Comparison of ENCODE assay signal across 8 cellular contexts in the genomic region with DNA sequence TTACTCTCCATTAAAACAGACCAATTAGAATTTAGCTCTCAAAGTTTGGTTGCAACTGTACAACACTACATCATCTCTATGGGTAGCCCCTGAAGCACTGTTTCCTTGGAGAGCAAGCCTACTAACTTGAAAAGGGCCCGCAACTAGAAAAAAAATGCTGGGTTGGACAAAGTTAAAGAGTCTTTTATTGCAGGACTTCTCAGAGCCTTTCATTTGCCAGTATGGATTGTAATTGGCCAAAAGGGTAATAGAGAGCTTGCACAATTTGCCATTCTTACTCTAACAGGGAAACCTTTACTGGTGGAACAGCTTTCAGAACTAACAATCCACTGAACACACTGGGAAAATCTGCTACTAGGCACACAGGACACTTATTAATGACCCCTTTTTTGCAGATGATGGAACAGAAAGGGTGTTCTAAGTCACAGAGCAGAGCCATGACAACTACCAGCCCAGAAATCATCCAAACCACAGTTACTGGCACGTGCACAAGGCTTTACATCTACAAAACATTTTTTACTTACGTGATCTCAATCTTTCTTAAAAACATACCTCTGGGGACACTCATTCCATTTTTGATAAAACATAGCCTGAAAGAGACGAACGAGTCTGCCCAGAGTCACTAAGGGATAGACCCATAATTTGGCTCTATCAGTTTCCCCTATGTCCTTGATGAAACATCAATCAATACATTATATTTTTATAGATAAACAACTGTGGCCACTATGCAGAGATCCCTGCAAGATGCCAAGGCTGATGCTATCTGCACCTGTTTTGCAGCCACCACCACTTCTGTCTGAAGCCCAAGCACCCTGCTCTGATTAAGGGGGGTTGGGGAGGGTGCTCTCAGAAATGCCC.
DNase-seq lines count a peak whose midpoint lies in the region; ATAC-seq and TF ChIP-seq lines count a peak whose summit lies in the region.

No MANE protein-coding gene starts in this region.

- no peaks in the 10 kb centered on the region for H3K36me3 Mint-ChIP-seq in progenitor cell of endocrine pancreas (ENCODE audit: insufficient read depth)

- peak overlapping the region; percentile 88 for H3K4me3 ChIP-seq in GM12875 (ENCODE audit: low read depth, low read length)
- peak overlapping the region; percentile 63 for H3K4me3 ChIP-seq in OCI-LY1 (ENCODE audit: low read depth, low read length, poor library complexity, severe bottlenecking)
- H3K4me3 ChIP-seq in dorsolateral prefrontal cortex, result peak overlapping the region; percentile 49 to 83 (median 73)
- peak overlapping the region in 2 of 4 donors; percentile 53 to 69 for H3K4me3 ChIP-seq in tibial nerve

- H3K27me3 Mint-ChIP-seq in progenitor cell of endocrine pancreas, result peaks cover 76% of the 10 kb centered on the region

- peak overlapping the region; percentile 77 for H3K4me3 Mint-ChIP-seq in progenitor cell of endocrine pancreas (ENCODE audit: low read depth)

- H3K4me1 ChIP-seq in OCI-LY1 (ENCODE audit: insufficient read depth, low read length, severe bottlenecking), result peaks cover 56% of the 10 kb centered on the region
- H3K4me1 ChIP-seq in tibial nerve, result peaks cover 0 to 40% (median 13%) of the 10 kb centered on the region in 4 donors

- no peak overlapping the region for H2AFZ ChIP-seq in OCI-LY1 (ENCODE audit: low read length)

- intact Hi-C loops in dorsolateral prefrontal cortex (cut with DNase I), result loop anchor here in 1 of 2 donors (5.0 kb wide), 1 partner anchor 83 kb away; no protein-coding TSS in a partner anchor

- no peaks in the 10 kb centered on the region for H3K36me3 ChIP-seq in OCI-LY1 (ENCODE audit: insufficient read depth, low read length)
- no peaks in the 10 kb centered on the region for H3K36me3 ChIP-seq in tibial nerve

- peak overlapping the region; percentile 6 for H3K27ac ChIP-seq in OCI-LY1 (ENCODE audit: low read depth, low read length, poor library complexity, severe bottlenecking)
- H3K27ac ChIP-seq in dorsolateral prefrontal cortex, result peak overlapping the region in 9 of 59 donors; percentile 2 to 79 (median 33)
- H3K27ac ChIP-seq in tibial nerve, result no peak overlapping the region

- H3K27me3 ChIP-seq in OCI-LY1 (ENCODE audit: insufficient read depth, low read length), result no peaks in the 10 kb centered on the region
- H3K27me3 ChIP-seq in dorsolateral prefrontal cortex, result no peaks in the 10 kb centered on the region
- no peaks in the 10 kb centered on the region for H3K27me3 ChIP-seq in tibial nerve

- no peaks in the 10 kb centered on the region for H3K9me3 Mint-ChIP-seq in progenitor cell of endocrine pancreas (ENCODE audit: low read depth)

- no peaks in the 10 kb centered on the region for H3K9me2 ChIP-seq in OCI-LY1 (ENCODE audit: low read depth, low read length)

- peak overlapping the region; percentile 55 for H3K4me2 ChIP-seq in OCI-LY1 (ENCODE audit: low read length)

- TF ChIP-seq CTCF in GM12875 (IDR thresholded peaks at IDR 0.05; ENCODE audit: borderline replicate concordance, insufficient read depth, low read depth, low read length) (no peak), OCI-LY1 (IDR thresholded peaks at IDR 0.05; ENCODE audit: low read length) (no peak), dorsolateral prefrontal cortex (IDR thresholded peaks at IDR 0.05 in 54 of 56, conservative IDR thresholded peaks at IDR 0.05 in 2 of 56; ENCODE audit: low read depth in 1 of 56, partially characterized antibody in 56 of 56) (no peak), progenitor cell of endocrine pancreas (IDR thresholded peaks at IDR 0.05; ENCODE audit: unreplicated experiment) (no peak), tibial nerve (IDR thresholded peaks at IDR 0.05) (no peak)

- no peaks in the 10 kb centered on the region for H4K20me1 ChIP-seq in OCI-LY1 (ENCODE audit: insufficient read depth, low read length)

- H3K27ac Mint-ChIP-seq in progenitor cell of endocrine pancreas, result no peak overlapping the region

- peak overlapping the region; percentile 54 for H3K9ac ChIP-seq in OCI-LY1 (ENCODE audit: low read length)

- ATAC-seq in HG02642 (IDR thresholded peaks at IDR 0.05; ENCODE audit: poor library complexity, unreplicated experiment), result no peak

- no peaks in the 10 kb centered on the region for H3F3A ChIP-seq in OCI-LY1 (ENCODE audit: insufficient read depth, low read length)

- DNase-seq in dorsolateral prefrontal cortex (peak in 1 of 10 donors; percentile 40), progenitor cell of endocrine pancreas (ENCODE audit: low spot score, unreplicated experiment) (no peak), NCI-H1048 (lab: John Stamatoyannopoulos, UW) (no peak), tibial nerve (ENCODE audit: low spot score in 2 of 2) (no peak), NCI-H774 (lab: John Stamatoyannopoulos, UW) (no peak)

- no peak for TF ChIP-seq POLR2A in tibial nerve (IDR thresholded peaks at IDR 0.05)

- peaks cover 14% of the 10 kb centered on the region; the same call in 1 of the 2 replicates for H3K79me2 ChIP-seq in OCI-LY1 (ENCODE audit: insufficient read depth, low read length)

- peaks cover 2% of the 10 kb centered on the region for H3K4me1 Mint-ChIP-seq in progenitor cell of endocrine pancreas (ENCODE audit: low read depth)

- 52 to 55% methylated on average over 5 of the region's 5 CpGs for WGBS in tibial nerve, 2 donors

- TF ChIP-seq EP300 in tibial nerve (IDR thresholded peaks at IDR 0.05), result no peak

- H3K9me3 ChIP-seq in OCI-LY1 (ENCODE audit: low read length), result no peaks in the 10 kb centered on the region
- H3K9me3 ChIP-seq in tibial nerve, result no peaks in the 10 kb centered on the region
